29 cellular contexts compared by ENCODE assay signal in the genomic region with DNA sequence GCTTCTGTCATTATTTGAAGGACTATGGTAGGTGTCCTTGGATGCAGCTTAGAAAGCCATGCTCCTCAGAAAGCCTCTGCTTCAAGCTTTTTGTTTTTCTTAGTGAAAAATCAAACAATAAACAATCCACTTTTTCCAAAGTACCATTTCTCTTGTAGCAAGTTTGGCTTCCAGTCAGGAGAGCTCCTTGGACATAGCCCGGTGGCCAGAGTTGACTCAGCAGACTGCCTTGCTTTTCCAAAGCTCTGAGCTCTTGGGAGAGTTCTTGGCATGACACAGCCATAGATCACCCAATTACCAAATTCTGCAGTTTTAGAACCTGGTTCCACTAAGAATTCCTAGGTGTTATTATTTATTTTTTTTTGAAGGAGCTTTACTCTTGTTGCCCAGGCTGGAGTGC.
"Had no signal": no experiment of that assay in that cellular context is flagged by ENCODE, and none has a peak within 500 bp of the region (broad histone marks: within the 10 kb centered on the region; RNA-seq: fewer than 3 reads in every experiment).

No MANE protein-coding gene starts in this region.

- H3K4me3 ChIP-seq: ascending aorta, cardiac muscle cell had no signal

- DNase-seq: activated CD4-positive, alpha-beta memory T cell treated with anti-CD3 and anti-CD28 coated beads, Interleukin-2, amount 10 ng/mL, durations not matched to agents 7 days and 5 days; activated CD4-positive, alpha-beta T cell treated with anti-CD3 and anti-CD28 coated beads for 1 hour; activated CD4-positive, alpha-beta T cell treated with anti-CD3 and anti-CD28 coated beads for 36 hours; activated CD4-positive, alpha-beta T cell treated with anti-CD3 and anti-CD28 coated beads for 48 hours; activated CD4-positive, alpha-beta T cell treated with anti-CD3 and anti-CD28 coated beads, Interleukin-2, amount 10 ng/mL, durations not matched to agents 7 days and 5 days; activated CD4-positive, alpha-beta T cell treated with anti-CD3 and anti-CD28 coated beads, Interleukin-2, amount 50 U/mL, for 48 hours; activated CD4-positive, CD25-positive, alpha-beta regulatory T cell; activated CD8-positive, alpha-beta memory T cell treated with anti-CD3 and anti-CD28 coated beads for 24 hours; activated CD8-positive, alpha-beta memory T cell treated with anti-CD3 and anti-CD28 coated beads, Interleukin-2, amount 10 ng/mL, durations not matched to agents 7 days and 5 days; activated CD8-positive, alpha-beta memory T cell treated with anti-CD3 and anti-CD28 coated beads, Interleukin-2, amount 50 U/mL, for 48 hours; activated CD8-positive, alpha-beta T cell treated with anti-CD3 and anti-CD28 coated beads, Interleukin-2, amount 10 ng/mL, durations not matched to agents 7 days and 5 days; activated effector memory CD4-positive, alpha-beta T cell treated with Interleukin-2 at 50 U/mL for 16 hours; activated gamma-delta T cell; activated naive CD4-positive, alpha-beta T cell treated with anti-CD3 and anti-CD28 coated beads, Interleukin-2, amount 10 ng/mL, durations not matched to agents 7 days and 5 days; activated naive CD4-positive, alpha-beta T cell treated with Interleukin-2 at 50 U/mL for 16 hours; activated naive CD8-positive, alpha-beta T cell treated with anti-CD3 and anti-CD28 coated beads, Interleukin-2, amount 10 ng/mL, durations not matched to agents 7 days and 5 days; activated naive CD8-positive, alpha-beta T cell treated with anti-CD3 and anti-CD28 coated beads, Interleukin-2, amount 50 U/mL, for 24 hours; activated T-cell treated with anti-CD3 and anti-CD28 coated beads, Interleukin-2, amount 50 U/mL, for 24 hours; activated T-cell treated with anti-CD3 and anti-CD28 coated beads, Interleukin-2, amount 50 U/mL, for 48 hours; amygdala; anterior cingulate cortex; caudate nucleus; cerebellar nuclear complex; T-helper 1 cell; T-helper 2 cell; T-helper 9 cell; WERI-Rb-1 had no signal

- H3K9me3 ChIP-seq: ascending aorta had no signal

- H3K27me3 ChIP-seq: ascending aorta, cardiac muscle cell had no signal

- H3K36me3 ChIP-seq: ascending aorta, cardiac muscle cell, WERI-Rb-1 had no signal
